9 cellular contexts compared by ENCODE assay signal in the genomic region with DNA sequence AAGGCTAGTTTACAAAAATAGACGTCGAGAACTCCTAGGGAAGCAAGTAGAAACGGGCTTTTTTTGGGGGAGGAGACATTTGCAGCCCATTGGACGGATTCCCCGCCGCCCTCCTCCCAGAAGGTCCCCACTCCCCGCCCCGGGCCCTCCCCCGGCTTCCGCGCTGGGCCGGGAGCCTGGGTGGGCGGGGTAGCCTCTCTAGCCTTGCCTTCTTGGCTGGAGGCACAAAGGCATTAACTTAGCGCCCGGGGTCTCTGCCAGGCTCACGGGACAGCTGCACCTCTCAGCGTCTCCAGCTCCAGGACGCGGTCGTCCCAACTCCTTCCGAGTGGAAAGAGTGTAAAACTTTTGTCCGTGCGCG. TPM values are rescaled to one million over a fixed set of nuclear protein-coding genes. Genes with fewer than 3 reads are reported as not detected.
DNase-seq lines count a peak whose midpoint lies in the region; ATAC-seq and TF ChIP-seq lines count a peak whose summit lies in the region.
"Had no signal": no experiment of that assay in that cellular context is flagged by ENCODE, and none has a peak within 500 bp of the region (broad histone marks: within the 10 kb centered on the region; RNA-seq: fewer than 3 reads in every experiment).

DMRTA1 (plus strand) TSS at position 236 of the 361 bp plus-strand sequence. CDS start 242 bp downstream, outside the sequence.

- H3K36me3 ChIP-seq in brain microvascular endothelial cell (replicated peaks), result no peaks in the 10 kb centered on the region

- H3K4me1 Mint-ChIP-seq in HFFc6 (ENCODE audit: low read depth), result peaks cover 5% of the 10 kb centered on the region; the same call in 1 of the 2 replicates

- H3K27me3 Mint-ChIP-seq in HFFc6 (ENCODE audit: insufficient read depth), result peaks cover 14% of the 10 kb centered on the region

- ATAC-seq in HG03280 (IDR thresholded peaks at IDR 0.05; ENCODE audit: unreplicated experiment), result no peak

- H3K36me3 Mint-ChIP-seq in HFFc6 (ENCODE audit: low read depth), result peaks cover under 1% of the 10 kb centered on the region; the same call in 1 of the 2 replicates

- H3K27ac ChIP-seq in brain microvascular endothelial cell, result no peak within 1 kb of the TSS

- 0 out of 2 replicates have a peak, but pooled peaks cover 1% of the 10 kb centered on the region for H3K9me3 Mint-ChIP-seq in HFFc6

- no peak for TF ChIP-seq CTCF in HFFc6 (IDR thresholded peaks at IDR 0.05)
- TF ChIP-seq CTCF in brain microvascular endothelial cell (IDR thresholded peaks at IDR 0.05; ENCODE audit: low read depth, low read length, missing control alignments), result no peak

- in situ Hi-C loops in brain microvascular endothelial cell (cut with HindIII; ENCODE audit: low pct_ligation_motif_present, low sequenced_read_pairs), result no loop called here

- H3K27me3 ChIP-seq in brain microvascular endothelial cell (replicated peaks), result peaks cover 15% of the 10 kb centered on the region

- H3K4me3 ChIP-seq in brain microvascular endothelial cell (ENCODE audit: low read depth, low read length) (peak within 1 kb of the TSS; percentile 72), iPS-11a (ENCODE audit: low read depth, low read length) (peak within 1 kb of the TSS; percentile 80)

- peak within 1 kb of the TSS; percentile 65 for H3K4me3 Mint-ChIP-seq in HFFc6

- no peak within 1 kb of the TSS for H3K27ac Mint-ChIP-seq in HFFc6

- DNase-seq in ELF-1 (ENCODE audit: low read depth, low spot score) (peak; percentile 69), HFFc6 (no peak), NCI-H446 treated with DMSO at 0.1 percent for 48 hours (lab: John Stamatoyannopoulos, UW) (peak; percentile 94), brain microvascular endothelial cell (peak; percentile 51), renal cortical epithelial cell (ENCODE audit: low read depth) (peak; percentile 51), NOMO-1 (lab: John Stamatoyannopoulos, UW; ENCODE audit: unreplicated experiment in 2 of 2) (no peak)

RNA-seq across cellular contexts. Expression of gene DMRTA1, which starts in this region (rescaled TPM):
- not detected for total RNA-seq in HFFc6 (2021; fragmentation: NEBNext Ultra II Directional; extraction: Animal tissue kit (Norgen Biotek cat#: 25700))
- 2.8 and 5.5 TPM in 2 replicates for total RNA-seq in renal cortical epithelial cell
- total RNA-seq: T-helper 2 cell treated with Interferon-gamma antibody and Interleukin-4, amounts not matched to agents 100 ng/mL and 5 ng/mL, for 36 hours had no signal

Comparison
In these comparisons a context has a peak if more than half of its experiments do, and no peak if none do; other contexts are left out.
1. DNase-seq: peak in ELF-1 (single experiment), NCI-H446 treated with DMSO at 0.1 percent for 48 hours (single experiment), brain microvascular endothelial cell (single experiment) and renal cortical epithelial cell (single experiment); none in HFFc6 (single experiment) and NOMO-1 (0 of 2).